Comparison of ENCODE assay signal across 20 cellular contexts in genomic region chr21:44737706-44738354, GRCh38. TPM values are rescaled to one million over a fixed set of nuclear protein-coding genes. Genes with fewer than 3 reads are reported as not detected.
DNase-seq lines count a peak whose midpoint lies in the region; FAIRE-seq lines count a peak whose summit lies in the region.
"Had no signal": no experiment of that assay in that cellular context is flagged by ENCODE, and none has a peak within 500 bp of the region (broad histone marks: within the 10 kb centered on the region; RNA-seq: fewer than 3 reads in every experiment).

No MANE protein-coding gene starts in this region.

- H3K27me3 ChIP-seq in MG63, result no peaks in the 10 kb centered on the region

- DNase-seq in activated naive CD4-positive, alpha-beta T cell treated with anti-CD3 and anti-CD28 coated beads, Interleukin-2, amount 10 ng/mL, durations not matched to agents 7 days and 5 days, result peak; percentile 3
- DNase-seq in activated naive CD4-positive, alpha-beta T cell treated with anti-CD3 and anti-CD28 coated beads, Interleukin-2, amount 50 U/mL, for 16 hours, result no peak
- DNase-seq in NCI-H2171 treated with DMSO at 0.1 percent for 48 hours (lab: John Stamatoyannopoulos, UW) (peak; percentile 33), fibroblast of gingiva (ENCODE audit: low read depth) (peak; percentile 23), retina (peak; percentile 53), MG63 (no peak), islet precursor cell (no peak), urothelium cell line (ENCODE audit: low spot score) (no peak)
- DNase-seq: activated CD4-positive, alpha-beta memory T cell treated with anti-CD3 and anti-CD28 coated beads for 36 hours; activated T-cell treated with anti-CD3 and anti-CD28 coated beads, Interleukin-2, amount 50 U/mL, for 72 hours; COR-L47; stimulated activated CD4-positive, alpha-beta T cell treated with anti-CD3 and anti-CD28 coated beads, Interleukin-4, amount 100 ng/mL, for 24 hours; stimulated activated CD8-positive, alpha-beta memory T cell treated with anti-CD3 and anti-CD28 coated beads, Interleukin-4, amount 100 ng/mL, for 48 hours; T-helper 1 cell had no signal

- CTCF ChIA-PET in activated naive CD4-positive, alpha-beta T cell treated with anti-CD3 and anti-CD28 coated beads, Interleukin-2, amount 10 ng/mL, durations not matched to agents 7 days and 5 days (lab: Charles Lee), result no interaction called here

- no peak overlapping the region for H3K4me3 Mint-ChIP-seq in activated naive CD4-positive, alpha-beta T cell treated with anti-CD3 and anti-CD28 coated beads, Interleukin-2, amount 10 ng/mL, durations not matched to agents 7 days and 5 days
- H3K4me3 Mint-ChIP-seq: activated CD4-positive, alpha-beta memory T cell treated with anti-CD3 and anti-CD28 coated beads for 36 hours; activated T-cell treated with anti-CD3 and anti-CD28 coated beads, Interleukin-2, amount 50 U/mL, for 72 hours had no signal

- no peak overlapping the region for H3K4me3 ChIP-seq in MG63
- H3K4me3 ChIP-seq: suprapubic skin had no signal

- no peaks in the 10 kb centered on the region for H3K36me3 ChIP-seq in MG63
- H3K36me3 ChIP-seq: suprapubic skin had no signal

- peaks cover 3% of the 10 kb centered on the region for H3K4me1 Mint-ChIP-seq in activated naive CD4-positive, alpha-beta T cell treated with anti-CD3 and anti-CD28 coated beads, Interleukin-2, amount 10 ng/mL, durations not matched to agents 7 days and 5 days

- H3K27ac Mint-ChIP-seq in activated naive CD4-positive, alpha-beta T cell treated with anti-CD3 and anti-CD28 coated beads, Interleukin-2, amount 10 ng/mL, durations not matched to agents 7 days and 5 days, result no peak overlapping the region
- H3K27ac Mint-ChIP-seq: activated CD4-positive, alpha-beta memory T cell treated with anti-CD3 and anti-CD28 coated beads for 36 hours; activated T-cell treated with anti-CD3 and anti-CD28 coated beads, Interleukin-2, amount 50 U/mL, for 72 hours had no signal

- H3K9me3 Mint-ChIP-seq in activated naive CD4-positive, alpha-beta T cell treated with anti-CD3 and anti-CD28 coated beads, Interleukin-2, amount 10 ng/mL, durations not matched to agents 7 days and 5 days, result no peaks in the 10 kb centered on the region
- H3K9me3 Mint-ChIP-seq: activated CD4-positive, alpha-beta memory T cell treated with anti-CD3 and anti-CD28 coated beads for 36 hours; activated T-cell treated with anti-CD3 and anti-CD28 coated beads, Interleukin-2, amount 50 U/mL, for 72 hours had no signal

- no peaks in the 10 kb centered on the region for H3K36me3 Mint-ChIP-seq in activated naive CD4-positive, alpha-beta T cell treated with anti-CD3 and anti-CD28 coated beads, Interleukin-2, amount 10 ng/mL, durations not matched to agents 7 days and 5 days
- H3K36me3 Mint-ChIP-seq: activated CD4-positive, alpha-beta memory T cell treated with anti-CD3 and anti-CD28 coated beads for 36 hours had no signal

- H3K27me3 Mint-ChIP-seq in activated naive CD4-positive, alpha-beta T cell treated with anti-CD3 and anti-CD28 coated beads, Interleukin-2, amount 10 ng/mL, durations not matched to agents 7 days and 5 days, result peaks cover 33% of the 10 kb centered on the region
- H3K27me3 Mint-ChIP-seq: activated CD4-positive, alpha-beta memory T cell treated with anti-CD3 and anti-CD28 coated beads for 36 hours had no signal

- FAIRE-seq in urothelium cell line (lab: Jason Lieb, UNC), result no peak

- H3K9me3 ChIP-seq in MG63, result no peaks in the 10 kb centered on the region
- H3K9me3 ChIP-seq: suprapubic skin had no signal

RNA-seq across cellular contexts. Expression of gene TSPEAR, which starts 26.5 kb away (rescaled TPM):
- not detected in 2 replicates for total RNA-seq in MG63 (2014; rRNA removed; shearing (Covaris generic); ENCODE audit: low replicate concordance)
- total RNA-seq: activated CD4-positive, alpha-beta memory T cell treated with anti-CD3 and anti-CD28 coated beads for 36 hours; activated T-cell treated with anti-CD3 and anti-CD28 coated beads, Interleukin-2, amount 50 U/mL, for 72 hours; kidney epithelial cell; skeletal muscle tissue had no signal

RNA-seq across cellular contexts. Expression of gene KRTAP10-12, which starts 40.9 kb away (rescaled TPM):
- total RNA-seq in MG63 (2014; rRNA removed; shearing (Covaris generic); ENCODE audit: low replicate concordance), result not detected in 2 replicates
- total RNA-seq: activated CD4-positive, alpha-beta memory T cell treated with anti-CD3 and anti-CD28 coated beads for 36 hours; activated T-cell treated with anti-CD3 and anti-CD28 coated beads, Interleukin-2, amount 50 U/mL, for 72 hours; dermis microvascular lymphatic vessel endothelial cell; esophagus mucosa; H4; kidney epithelial cell; skeletal muscle tissue had no signal

RNA-seq across cellular contexts. Expression of gene KRTAP12-1, which starts 55.9 kb away (rescaled TPM):
- total RNA-seq in MG63 (2014; rRNA removed; shearing (Covaris generic); ENCODE audit: low replicate concordance), result not detected in 2 replicates
- total RNA-seq: activated CD4-positive, alpha-beta memory T cell treated with anti-CD3 and anti-CD28 coated beads for 36 hours; activated T-cell treated with anti-CD3 and anti-CD28 coated beads, Interleukin-2, amount 50 U/mL, for 72 hours; dermis microvascular lymphatic vessel endothelial cell; esophagus mucosa; H4; kidney epithelial cell; skeletal muscle tissue had no signal

Comparison
In these comparisons a context has a peak if more than half of its experiments do, and no peak if none do; other contexts are left out.
1. DNase-seq: peak in activated naive CD4-positive, alpha-beta T cell treated with anti-CD3 and anti-CD28 coated beads, Interleukin-2, amount 10 ng/mL, durations not matched to agents 7 days and 5 days (single experiment), NCI-H2171 treated with DMSO at 0.1 percent for 48 hours (single experiment), fibroblast of gingiva (single experiment) and retina (single experiment); none in activated naive CD4-positive, alpha-beta T cell treated with anti-CD3 and anti-CD28 coated beads, Interleukin-2, amount 50 U/mL, for 16 hours (single experiment), MG63 (single experiment), islet precursor cell (single experiment) and urothelium cell line (single experiment).